ENCODE assay signal across 9 cellular contexts in genomic region chr1:2322065-2322571, GRCh38.
A peak's percentile ranks its signal among the peaks of the same experiment; 100 is the strongest.
DNase-seq lines count a peak whose midpoint lies in the region; ATAC-seq and TF ChIP-seq lines count a peak whose summit lies in the region.
"Had no signal": no experiment of that assay in that cellular context is flagged by ENCODE, and none has a peak within 500 bp of the region (broad histone marks: within the 10 kb centered on the region; RNA-seq: fewer than 3 reads in every experiment).

No MANE protein-coding gene starts in this region.

- peak overlapping the region; percentile 11; the same call in 1 of the 2 replicates for H3K9ac ChIP-seq in iPS-20b (ENCODE audit: low read depth, low read length)

- DNase-seq in GM04503 (ENCODE audit: low read depth): peak; percentile 69
- DNase-seq in body of pancreas: peak; percentile 52 to 72 (median 64)
- peak; percentile 90 for DNase-seq in renal cortical epithelial cell (ENCODE audit: low read depth)
- no peak for DNase-seq in SKM-1 treated with dmso at 0.1 percent for 144 hours (lab: John Stamatoyannopoulos, UW; ENCODE audit: unreplicated experiment)
- no peak for DNase-seq in NOMO-1 (lab: John Stamatoyannopoulos, UW; ENCODE audit: unreplicated experiment in 2 of 2)
- DNase-seq in stimulated activated CD4-positive, alpha-beta T cell treated with anti-CD3 and anti-CD28 coated beads, Interleukin-4, amount 100 ng/mL, for 24 hours: no peak

- intact Hi-C loops in body of pancreas (cut with DNase I): no loop called here

- no peak overlapping the region for H3K4me3 ChIP-seq in body of pancreas
- no peak overlapping the region for H3K4me3 ChIP-seq in iPS-20b (ENCODE audit: low read length)

- H3K9me3 ChIP-seq in body of pancreas (no peaks in the 10 kb centered on the region), iPS-20b (ENCODE audit: insufficient read depth, low read depth, low read length) (no peaks in the 10 kb centered on the region)

- peaks cover 21% of the 10 kb centered on the region for H3K4me1 ChIP-seq in body of pancreas
- H3K4me1 ChIP-seq in iPS-20b (ENCODE audit: insufficient read depth, low read length): peaks cover 3% of the 10 kb centered on the region; the same call in 1 of the 2 replicates

- WGBS in body of pancreas, 2 donors: 22 to 25% methylated on average over 19 to 30 of the region's 30 CpGs

- peak in 2 of 3 donors; percentile 12 to 35 for TF ChIP-seq POLR2A in body of pancreas (IDR thresholded peaks at IDR 0.05)

- TF ChIP-seq CTCF in body of pancreas (IDR thresholded peaks at IDR 0.05): no peak

- H3K27me3 ChIP-seq in body of pancreas (no peaks in the 10 kb centered on the region), iPS-20b (ENCODE audit: insufficient read depth, low read length) (0 out of 2 replicates have a peak, but pooled peaks cover 6% of the 10 kb centered on the region)

- H3K36me3 ChIP-seq in body of pancreas (replicated peaks in 1 of 2; ENCODE audit: insufficient read depth in 1 of 2, low read depth in 2 of 2) (no peaks in the 10 kb centered on the region), iPS-20b (ENCODE audit: insufficient read depth, low read depth, low read length) (no peaks in the 10 kb centered on the region)

- peak; percentile 79 for ATAC-seq in body of pancreas
- no peak for ATAC-seq in GM18868 (IDR thresholded peaks at IDR 0.05; ENCODE audit: unreplicated experiment)
- ATAC-seq: stimulated activated effector memory CD8-positive, alpha-beta T cell treated with anti-CD3 and anti-CD28 coated beads, Interleukin-12 subunit alpha, Interleukin-12 subunit beta, amount 100 ng/mL, for 72 hours had no signal

- H3K27ac ChIP-seq in body of pancreas: peak overlapping the region; percentile 45 to 69 (median 56)
- H3K27ac ChIP-seq in iPS-20b (ENCODE audit: low read length): no peak overlapping the region

Comparison
In these comparisons a context has a peak if more than half of its experiments do, and no peak if none do; other contexts are left out.
1. DNase-seq: peak in GM04503 (single experiment), body of pancreas (4 of 4) and renal cortical epithelial cell (single experiment); none in SKM-1 treated with dmso at 0.1 percent for 144 hours (single experiment), NOMO-1 (0 of 2) and stimulated activated CD4-positive, alpha-beta T cell treated with anti-CD3 and anti-CD28 coated beads, Interleukin-4, amount 100 ng/mL, for 24 hours (single experiment).